Comparison of ENCODE assay signal across 8 cellular contexts in genomic region chr4:128535490-128535889, GRCh38.
DNase-seq lines count a peak whose midpoint lies in the region; ATAC-seq, FAIRE-seq and TF ChIP-seq lines count a peak whose summit lies in the region.
"Not testable (repeated sequence)": the region's sequence is repeated elsewhere in the genome, so short reads cannot be mapped to it uniquely, and the experiment has no call there.

No MANE protein-coding gene starts in this region.

- H2BK15ac ChIP-seq in H1 (ENCODE audit: low read length); neuronal stem cell (ENCODE audit: low read length): not testable (repeated sequence)

- not testable (repeated sequence) for H3K4me3 ChIP-seq in PC-3 (ENCODE audit: low read length); H1 (ENCODE audit: extremely low read depth in 1 of 4, insufficient read depth in 2 of 4, low read depth in 3 of 4, low read length in 4 of 4); neuronal stem cell (ENCODE audit: low read length in 2 of 2); upper lobe of right lung

- not testable (repeated sequence) for H3K4me1 ChIP-seq in PC-3 (ENCODE audit: insufficient read depth, low read length); H1 (replicated peaks in 1 of 4; ENCODE audit: control insufficient read depth in 3 of 4, insufficient read depth in 4 of 4, low read length in 3 of 4); neuronal stem cell (ENCODE audit: control insufficient read depth in 2 of 2, insufficient read depth in 1 of 2, low read depth in 1 of 2, low read length in 2 of 2); upper lobe of right lung

- H4K5ac ChIP-seq in H1 (ENCODE audit: insufficient read length, low read depth, low read length): not testable (repeated sequence)

- H3K9me3 ChIP-seq in PC-3 (ENCODE audit: low read length); H1 (ENCODE audit: insufficient read depth in 2 of 2, low read depth in 1 of 2, low read length in 1 of 2); neuronal stem cell (replicated peaks in 1 of 2; ENCODE audit: control insufficient read depth in 2 of 2, insufficient read depth in 1 of 2, low read depth in 1 of 2, low read length in 2 of 2); upper lobe of right lung: not testable (repeated sequence)

- not testable (repeated sequence) for H3K27ac ChIP-seq in PC-3 (ENCODE audit: low read length); H1 (ENCODE audit: low read depth, low read length); neuronal stem cell (replicated peaks; ENCODE audit: low read length); upper lobe of right lung

- not testable (repeated sequence) for TF ChIP-seq EP300 in H1 (IDR thresholded peaks at IDR 0.05; ENCODE audit: borderline replicate concordance in 1 of 2, low read depth in 2 of 2, low read length in 2 of 2)

- not testable (repeated sequence) for H3K79me1 ChIP-seq in H1 (ENCODE audit: low read depth, low read length); neuronal stem cell (ENCODE audit: low read depth, low read length)

- not testable (repeated sequence) for H3K18ac ChIP-seq in H1 (ENCODE audit: extremely low read depth, low read length); neuronal stem cell (ENCODE audit: low read length)

- H2BK120ac ChIP-seq in H1 (replicated peaks; ENCODE audit: low read depth, low read length); neuronal stem cell (ENCODE audit: low read depth, low read length): not testable (repeated sequence)

- H2AK5ac ChIP-seq in H1 (ENCODE audit: low read depth, low read length); neuronal stem cell (ENCODE audit: low read depth, low read length): not testable (repeated sequence)

- H2BK5ac ChIP-seq in H1 (ENCODE audit: low read depth, low read length); neuronal stem cell (ENCODE audit: low read length): not testable (repeated sequence)

- not testable (repeated sequence) for H3K27me3 ChIP-seq in PC-3 (ENCODE audit: low read length); H1 (replicated peaks in 1 of 4; ENCODE audit: control insufficient read depth in 3 of 4, extremely low read depth in 1 of 4, insufficient read depth in 3 of 4, low read length in 3 of 4); neuronal stem cell (ENCODE audit: control insufficient read depth in 3 of 3, insufficient read depth in 3 of 3, low read depth in 1 of 3, low read length in 3 of 3); upper lobe of right lung

- H4K91ac ChIP-seq in H1 (replicated peaks; ENCODE audit: insufficient read length, low read length); neuronal stem cell (ENCODE audit: low read depth, low read length, poor library complexity): not testable (repeated sequence)

- H3K4me2 ChIP-seq in PC-3 (ENCODE audit: low read length); H1 (ENCODE audit: insufficient read depth in 1 of 2, low read depth in 2 of 2, low read length in 2 of 2); neuronal stem cell (ENCODE audit: insufficient read depth, low read length, poor library complexity, severe bottlenecking): not testable (repeated sequence)

- 65% methylated on average over 3 of the region's 4 CpGs; no CpG with 5 or more reads in 1 of the 2 experiments for WGBS in H1 (ENCODE audit: extremely low coverage in 1 of 2, insufficient coverage in 1 of 2, insufficient read length in 1 of 2, insufficient replicate concordance in 2 of 2, low coverage in 1 of 2, low lambda C conversion rate in 2 of 2, missing lambda C conversion rate in 1 of 2), 2 experiments
- WGBS in neuronal stem cell (ENCODE audit: extremely low coverage in 2 of 2, insufficient read length in 2 of 2, insufficient replicate concordance in 1 of 2), 2 donors: no CpG with 5 or more reads among the region's 4 CpGs

- intact Hi-C loops in PC-3 (cut with micrococcal nuclease); upper lobe of right lung (cut with DNase I): not testable (repeated sequence)

- FAIRE-seq in H1 (lab: Jason Lieb, UNC): not testable (repeated sequence)

- H2BK20ac ChIP-seq in H1 (ENCODE audit: low read length): not testable (repeated sequence)

- DNase-seq in DMS53 treated with DMSO at 0.1 percent for 48 hours (lab: John Stamatoyannopoulos, UW; ENCODE audit: unreplicated experiment) (peak; percentile 24), NCI-H1417 (lab: John Stamatoyannopoulos, UW) (peak in 2 of 3 experiments; percentile 4 to 28), NCI-H510A (lab: John Stamatoyannopoulos, UW) (peak; percentile 27), PC-3 (peak; percentile 46), kidney tubule cell (ENCODE audit: low spot score) (peak; percentile 58), upper lobe of right lung (peak; percentile 72)
- not testable (repeated sequence) for DNase-seq in H1 (ENCODE audit: low read depth in 1 of 2, low spot score in 2 of 2); neuronal stem cell (ENCODE audit: low spot score)

- not testable (repeated sequence) for H3K9me2 ChIP-seq in PC-3 (replicated peaks; ENCODE audit: low read length)

- CTCF ChIA-PET in PC-3 (lab: Charles Lee); H1 (lab: Charles Lee; ENCODE audit: partially characterized antibody): not testable (repeated sequence)

- not testable (repeated sequence) for BruUV-seq in PC-3 (replicated peaks; lab: Mats Ljungman, UMichigan)

- not testable (repeated sequence) for TF ChIP-seq POLR2A in H1 (IDR thresholded peaks at IDR 0.05; ENCODE audit: control extremely low read depth in 1 of 2, low read depth in 2 of 2, low read length in 2 of 2)

- not testable (repeated sequence) for TF ChIP-seq CTCF in PC-3 (conservative IDR thresholded peaks at IDR 0.05; ENCODE audit: low read depth, low read length); H1 (IDR thresholded peaks at IDR 0.05; ENCODE audit: control extremely low read depth in 1 of 3, insufficient read depth in 1 of 3, low read depth in 1 of 3, low read length in 3 of 3); upper lobe of right lung (IDR thresholded peaks at IDR 0.05)

- not testable (repeated sequence) for H3K14ac ChIP-seq in H1 (ENCODE audit: insufficient read length); neuronal stem cell (ENCODE audit: low read length)

- H3K4ac ChIP-seq in H1 (replicated peaks; ENCODE audit: insufficient read length, low read depth, low read length); neuronal stem cell (ENCODE audit: low read length): not testable (repeated sequence)

- TF ChIP-seq RAD21 in H1 (IDR thresholded peaks at IDR 0.05 in 1 of 2, conservative IDR thresholded peaks at IDR 0.05 in 1 of 2; ENCODE audit: low read depth in 2 of 2, low read length in 2 of 2): not testable (repeated sequence)

- ATAC-seq in PC-3, upper lobe of right lung: not testable (repeated sequence)

- peak overlapping the region; percentile 63 for H2AFZ ChIP-seq in PC-3 (ENCODE audit: low read length)
- H2AFZ ChIP-seq in H1 (ENCODE audit: low read length): peak overlapping the region; percentile 51; the same call in 1 of the 2 replicates
- H2AFZ ChIP-seq in neuronal stem cell (ENCODE audit: low read length): peak overlapping the region; percentile 73

- H3K23ac ChIP-seq in H1 (ENCODE audit: insufficient read length); neuronal stem cell (ENCODE audit: low read depth, low read length, poor library complexity): not testable (repeated sequence)

- H2BK12ac ChIP-seq in H1 (ENCODE audit: low read depth, low read length); neuronal stem cell (ENCODE audit: low read length): not testable (repeated sequence)

- H4K8ac ChIP-seq in H1 (ENCODE audit: extremely low read depth, insufficient read depth, low read length); neuronal stem cell (ENCODE audit: low read depth, low read length): not testable (repeated sequence)

- H3K36me3 ChIP-seq in PC-3 (ENCODE audit: low read depth, low read length); H1 (ENCODE audit: control insufficient read depth in 2 of 4, insufficient read depth in 4 of 4, low read length in 3 of 4); neuronal stem cell (replicated peaks in 1 of 2; ENCODE audit: control insufficient read depth in 2 of 2, insufficient read depth in 2 of 2, low read length in 2 of 2); upper lobe of right lung: not testable (repeated sequence)

- not testable (repeated sequence) for H3K9ac ChIP-seq in PC-3 (ENCODE audit: low read length); H1 (replicated peaks in 1 of 4; ENCODE audit: extremely low read depth in 1 of 4, low read depth in 3 of 4, low read length in 3 of 4); neuronal stem cell (ENCODE audit: low read depth, low read length, poor library complexity)

- H4K20me1 ChIP-seq in PC-3 (ENCODE audit: low read length); H1 (replicated peaks in 1 of 2; ENCODE audit: control insufficient read depth in 1 of 2, insufficient read depth in 2 of 2, low read length in 2 of 2): not testable (repeated sequence)

- H3K79me2 ChIP-seq in PC-3 (ENCODE audit: low read length); H1 (ENCODE audit: control insufficient read depth in 1 of 2, insufficient read depth in 2 of 2, low read length in 2 of 2): not testable (repeated sequence)

- H3F3A ChIP-seq in PC-3 (ENCODE audit: low read length, unreplicated experiment): not testable (repeated sequence)

- H3K23me2 ChIP-seq in H1 (ENCODE audit: low read depth, low read length): not testable (repeated sequence)

- H3K56ac ChIP-seq in H1 (replicated peaks; ENCODE audit: insufficient read length, low read depth, low read length): not testable (repeated sequence)

- POLR2A ChIA-PET in PC-3 (lab: Charles Lee; ENCODE audit: unreplicated experiment): not testable (repeated sequence)
- POLR2A ChIA-PET in H1 (lab: Charles Lee; ENCODE audit: partially characterized antibody): interaction anchor here (0.7 to 2.2 kb wide), 2 partner anchors 9 to 327 kb away, joined by 3 to 7 read pairs; no protein-coding TSS in a partner anchor

TF ChIP-seq in H1, 55 proteins besides CTCF, POLR2A, EP300 and RAD21:
- TF ChIP-seq YY1 (IDR thresholded peaks at IDR 0.05; ENCODE audit: low read depth, low read length): peak; percentile 80
TF ChIP-seq in H1: peak in this region for 1; not testable (repeated sequence) for 54.
